Comparison of ENCODE assay signal across 9 cellular contexts in genomic region chr1:210233495-210234253, GRCh38. TPM values are rescaled to one million over a fixed set of nuclear protein-coding genes. Genes with fewer than 3 reads are reported as not detected.
DNase-seq lines count a peak whose midpoint lies in the region; ATAC-seq and TF ChIP-seq lines count a peak whose summit lies in the region.
"Had no signal": no experiment of that assay in that cellular context is flagged by ENCODE, and none has a peak within 500 bp of the region (broad histone marks: within the 10 kb centered on the region; RNA-seq: fewer than 3 reads in every experiment).

No MANE protein-coding gene starts in this region.

- H3K9ac ChIP-seq in endodermal cell (ENCODE audit: extremely low read depth, low read length, poor library complexity, severe bottlenecking): no peak overlapping the region

- H3K36me3 ChIP-seq in endodermal cell (ENCODE audit: control insufficient read depth, insufficient read depth, low read length) (no peaks in the 10 kb centered on the region), suprapubic skin (no peaks in the 10 kb centered on the region)

- no peak for TF ChIP-seq CTCF in AG04449 (IDR thresholded peaks at IDR 0.05; ENCODE audit: insufficient read depth, low read length, missing control alignments)
- TF ChIP-seq CTCF in endodermal cell (conservative IDR thresholded peaks at IDR 0.05): no peak
- TF ChIP-seq CTCF in suprapubic skin (IDR thresholded peaks at IDR 0.05): no peak

- H3K4me3 ChIP-seq in AG04449 (ENCODE audit: low read depth, low read length) (peak overlapping the region; percentile 58), endodermal cell (ENCODE audit: low read length) (peak overlapping the region; percentile 77), suprapubic skin (peak overlapping the region; percentile 91)

- peak overlapping the region; percentile 50 for H3K4me3 Mint-ChIP-seq in endodermal cell
- H3K4me3 Mint-ChIP-seq: dendritic cell treated with granulocyte-macrophage colony-stimulating factor and Interleukin-4, amounts not matched to agents 40 ng/mL and 50 ng/mL, for 4 days had no signal

- H3K9me3 Mint-ChIP-seq in endodermal cell: no peaks in the 10 kb centered on the region
- H3K9me3 Mint-ChIP-seq: dendritic cell treated with granulocyte-macrophage colony-stimulating factor and Interleukin-4, amounts not matched to agents 40 ng/mL and 50 ng/mL, for 4 days had no signal

- no peaks in the 10 kb centered on the region for H3K9me3 ChIP-seq in endodermal cell (ENCODE audit: control insufficient read depth, low read length)
- H3K9me3 ChIP-seq in suprapubic skin: no peaks in the 10 kb centered on the region

- peaks cover 61% of the 10 kb centered on the region for H3K27me3 Mint-ChIP-seq in endodermal cell (ENCODE audit: insufficient read depth)

- H3K4me1 ChIP-seq in endodermal cell (ENCODE audit: control insufficient read depth, insufficient read depth, low read length) (no peaks in the 10 kb centered on the region), suprapubic skin (peaks cover 61% of the 10 kb centered on the region)

- no peak for TF ChIP-seq EP300 in suprapubic skin (IDR thresholded peaks at IDR 0.05)

- POLR2A ChIA-PET in AG04449 (lab: Yijun Ruan, JAX) (interaction anchor here (0.7 to 1.7 kb wide), 2 partner anchors 14 to 60 kb away, joined by 3 to 7 read pairs; no protein-coding TSS in a partner anchor), HEK293T (lab: Yijun Ruan, JAX) (interaction anchor here (0.8 to 2.2 kb wide), 6 partner anchors 9 to 62 kb away, joined by 3 to 10 read pairs (median 4); no protein-coding TSS in a partner anchor)

- no peak overlapping the region for H3K27ac Mint-ChIP-seq in endodermal cell
- H3K27ac Mint-ChIP-seq: dendritic cell treated with granulocyte-macrophage colony-stimulating factor and Interleukin-4, amounts not matched to agents 40 ng/mL and 50 ng/mL, for 4 days had no signal

- no peak for DNase-seq in AG04449 (ENCODE audit: low read depth, low spot score)
- peak; percentile 54 for DNase-seq in HEK293T (ENCODE audit: extremely low spot score)
- DNase-seq in endodermal cell: peak; percentile 84
- peak; percentile 80 for DNase-seq in medulla oblongata (ENCODE audit: extremely low spot score)
- no peak for DNase-seq in suprapubic skin (ENCODE audit: low spot score in 2 of 2)
- DNase-seq in COR-L47 (lab: John Stamatoyannopoulos, UW): no peak

- H3K27ac ChIP-seq in endodermal cell (ENCODE audit: low read depth, low read length) (no peak overlapping the region), suprapubic skin (peak overlapping the region; percentile 93)

- H3K27me3 ChIP-seq in endodermal cell (ENCODE audit: control insufficient read depth, insufficient read depth, low read length, poor library complexity, severe bottlenecking) (peaks cover 66% of the 10 kb centered on the region), suprapubic skin (peaks cover 7% of the 10 kb centered on the region)

- H3K4me1 Mint-ChIP-seq in endodermal cell: peaks cover 4% of the 10 kb centered on the region

- H3K36me3 Mint-ChIP-seq in endodermal cell (ENCODE audit: low read depth): no peaks in the 10 kb centered on the region

- ATAC-seq in SK-N-SH treated with all-trans-retinoic acid at 6 μM for 48 hours (peak; percentile 77), HG03159 (IDR thresholded peaks at IDR 0.05; ENCODE audit: unreplicated experiment) (no peak)

- CTCF ChIA-PET in AG04449 (lab: Yijun Ruan, JAX) (interaction anchor here (1.6 to 1.8 kb wide), 2 partner anchors 9 to 11 kb away, joined by 4 to 5 read pairs; no protein-coding TSS in a partner anchor), HEK293T (lab: Yijun Ruan, JAX) (no interaction called here)

- no peak for TF ChIP-seq POLR2A in suprapubic skin (IDR thresholded peaks at IDR 0.05)

- WGBS in endodermal cell (ENCODE audit: insufficient coverage in 1 of 2, insufficient read length in 1 of 2), 2 experiments: 1 to 2% methylated on average over 19 to 56 of the region's 56 CpGs
- 3% methylated on average over 37 of the region's 56 CpGs for WGBS in suprapubic skin

TF ChIP-seq in HEK293T, 16 proteins besides CTCF, POLR2A, EP300 and RAD21:
- TF ChIP-seq FOXK2 (IDR thresholded peaks at IDR 0.05) (no peak), L3MBTL2 (conservative IDR thresholded peaks at IDR 0.05) (0 out of 2 replicates have a peak, but pooled peaks have one; percentile 35), FOXM1 (IDR thresholded peaks at IDR 0.05; ENCODE audit: borderline replicate concordance) (no peak), CTBP1 (IDR thresholded peaks at IDR 0.05; ENCODE audit: borderline replicate concordance) (no peak), ZNF384 (IDR thresholded peaks at IDR 0.05) (0 out of 2 replicates have a peak, but pooled peaks have one; percentile 6)

TF ChIP-seq in SK-N-SH treated with all-trans-retinoic acid at 6 μM for 48 hours, 23 proteins besides CTCF, POLR2A, EP300 and RAD21:
- no peak for TF ChIP-seq ZFP3 (CRISPR knock-in tag; IDR thresholded peaks at IDR 0.05)

RNA-seq across cellular contexts. Expression of gene SERTAD4, which starts 1.1 kb away (rescaled TPM):
- total RNA-seq in endodermal cell: 1 to 10 TPM in 1 of 2 donors, under 1 TPM in 1; 0.58 to 1.1 TPM
- polyA plus RNA-seq in endodermal cell (2013, experiment 1 of 2): 9.3 TPM
- 10.6 TPM for polyA plus RNA-seq in endodermal cell (2013, experiment 2 of 2)
- 10 to 100 TPM in 3 of 4 donors, 1 to 10 TPM in 1; 8.5 to 24.1 (median 16.8) TPM for total RNA-seq in suprapubic skin

Comparison
In these comparisons a context has a peak if more than half of its experiments do, and no peak if none do; other contexts are left out.
1. DNase-seq: peak in HEK293T (single experiment), endodermal cell (single experiment) and medulla oblongata (single experiment); none in AG04449 (single experiment), suprapubic skin (0 of 2) and COR-L47 (single experiment).
2. RNA of gene SERTAD4, which starts 1.1 kb away (total RNA-seq): 8.5 to 24.1 TPM in suprapubic skin; 0.58 to 1.1 TPM in endodermal cell; every median in the first group is over 4 times any median in the second.
3. Peak in every context shown above with its lines, with median percentiles within 50 percentile points of each other: H3K4me3 ChIP-seq.